27 cellular contexts compared by ENCODE assay signal in genomic region chr19:7909471-7910067, GRCh38. TPM values are rescaled to one million over a fixed set of nuclear protein-coding genes. Genes with fewer than 3 reads are reported as not detected.
"Had no signal": no experiment of that assay in that cellular context is flagged by ENCODE, and none has a peak within 500 bp of the region (broad histone marks: within the 10 kb centered on the region; RNA-seq: fewer than 3 reads in every experiment).

No MANE protein-coding gene starts in this region.

- H3K4me2 ChIP-seq: KMS-11 had no signal

- H3K4me3 ChIP-seq: adrenal gland, SJSA1 had no signal

- DNase-seq: activated CD4-positive, alpha-beta T cell treated with anti-CD3 and anti-CD28 coated beads for 48 hours; activated CD4-positive, alpha-beta T cell treated with anti-CD3 and anti-CD28 coated beads, Interleukin-2, amount 50 U/mL, for 4 hours; activated CD8-positive, alpha-beta memory T cell treated with anti-CD3 and anti-CD28 coated beads, Interleukin-2, amount 50 U/mL, for 48 hours; activated CD8-positive, alpha-beta T cell treated with anti-CD3 and anti-CD28 coated beads, Interleukin-2, amount 10 ng/mL, durations not matched to agents 7 days and 5 days; activated naive CD4-positive, alpha-beta T cell treated with anti-CD3 and anti-CD28 coated beads, Interleukin-2, amount 50 U/mL, for 16 hours; activated naive CD8-positive, alpha-beta T cell treated with anti-CD3 and anti-CD28 coated beads, Interleukin-2, amount 10 ng/mL, durations not matched to agents 7 days and 5 days; activated T-cell treated with anti-CD3 and anti-CD28 coated beads, Interleukin-2, amount 50 U/mL, for 1 hour; anterior cingulate cortex; NCI-H1092; NCI-H1417; NCI-H2029; NCI-H2107; NCI-H2171 treated with DMSO at 0.1 percent for 48 hours; NCI-H226; NCI-H526 treated with DMSO at 0.1 percent for 48 hours; NK-92 treated with Interleukin-12 subunit alpha and Interleukin-12 subunit beta, amount 100 ng/mL, for 24 hours; OCI-M1; RPMI8226; SHP77; SW 1271 had no signal

- H3K27me3 ChIP-seq: adrenal gland had no signal

- H3K9me3 ChIP-seq: adrenal gland, SJSA1 had no signal

- ATAC-seq: activated CD4-positive, CD25-positive, alpha-beta regulatory T cell treated with anti-CD3 and anti-CD28 coated beads, Interleukin-2, amount 50 U/mL, for 24 hours; activated CD8-positive, alpha-beta T cell treated with anti-CD3 and anti-CD28 coated beads, Interleukin-2, amount 10 ng/mL, durations not matched to agents 7 days and 5 days; Panc1; SK-N-SH treated with all-trans-retinoic acid at 6 μM for 48 hours had no signal

- H3K9ac ChIP-seq: KMS-11 had no signal

- H3K27ac ChIP-seq: adrenal gland, KMS-11, SJSA1 had no signal

RNA-seq across cellular contexts. Expression of gene TGFBR3L, which starts 5.1 kb away (rescaled TPM):
- total RNA-seq: SJSA1 had no signal

RNA-seq across cellular contexts. Expression of gene CTXN1, which starts 16.4 kb away (rescaled TPM):
- total RNA-seq: activated naive CD8-positive, alpha-beta T cell treated with anti-CD3 and anti-CD28 coated beads, Interleukin-2, amount 10 ng/mL, durations not matched to agents 7 days and 5 days; SJSA1; T-helper 1 cell treated with Interleukin-12 subunit alpha and Interleukin-12 subunit beta and Interleukin-4 antibody, amounts not matched to agents 30 ng/mL and 1 ng/mL, for 36 hours had no signal

RNA-seq across cellular contexts. Expression of gene LRRC8E, which starts 21.3 kb away (rescaled TPM):
- total RNA-seq: activated CD8-positive, alpha-beta T cell treated with anti-CD3 and anti-CD28 coated beads, Interleukin-2, amount 10 ng/mL, durations not matched to agents 7 days and 5 days; activated naive CD8-positive, alpha-beta T cell treated with anti-CD3 and anti-CD28 coated beads, Interleukin-2, amount 10 ng/mL, durations not matched to agents 7 days and 5 days; T-helper 1 cell treated with Interleukin-12 subunit alpha and Interleukin-12 subunit beta and Interleukin-4 antibody, amounts not matched to agents 30 ng/mL and 1 ng/mL, for 36 hours had no signal
